19 cellular contexts compared by ENCODE assay signal in the genomic region with DNA sequence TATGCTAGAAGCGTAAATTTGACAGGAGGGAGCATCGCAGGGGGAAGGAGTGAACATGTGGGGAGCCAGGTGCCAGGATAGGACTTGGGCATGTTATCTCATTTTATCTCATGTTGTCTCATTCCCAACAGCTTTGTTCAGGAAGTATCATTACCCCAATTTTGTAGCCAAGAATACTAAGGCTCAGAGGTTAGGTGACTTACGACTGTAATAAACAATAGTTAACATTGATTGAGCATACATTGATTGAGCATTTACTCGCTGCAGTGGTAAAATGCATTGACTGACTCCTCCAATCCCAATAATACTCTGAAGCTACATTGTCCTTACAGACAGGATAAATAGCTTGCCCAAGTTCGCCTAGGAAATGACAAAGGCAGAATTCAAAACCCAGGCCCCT.
"Had no signal": no experiment of that assay in that cellular context is flagged by ENCODE, and none has a peak within 500 bp of the region (broad histone marks: within the 10 kb centered on the region; RNA-seq: fewer than 3 reads in every experiment).

No MANE protein-coding gene starts in this region.

- DNase-seq: KBM-7, NCI-H1048, NCI-H1105, NCI-H1417, NCI-H1436 treated with DMSO at 0.1 percent for 48 hours, NCI-H1694, NCI-H187 treated with DMSO at 0.1 percent for 48 hours, NCI-H2029 treated with DMSO at 0.1 percent for 48 hours, NCI-H226, NCI-H446, NCI-H510A, NCI-H524 treated with DMSO at 0.1 percent for 48 hours, NCI-H69, NCI-H774, Right ventricle myocardium superior, RPMI8226, SIG-M5 had no signal

- H3K9me3 ChIP-seq: SJSA1 had no signal

- H3K4me3 ChIP-seq: SJSA1, SK-N-MC had no signal

- H3K36me3 ChIP-seq: SJSA1 had no signal

- H3K27ac ChIP-seq: SJSA1, SK-N-MC had no signal

- H3K4me1 ChIP-seq: SJSA1 had no signal
